Comparison of ENCODE assay signal across 9 cellular contexts in the genomic region with DNA sequence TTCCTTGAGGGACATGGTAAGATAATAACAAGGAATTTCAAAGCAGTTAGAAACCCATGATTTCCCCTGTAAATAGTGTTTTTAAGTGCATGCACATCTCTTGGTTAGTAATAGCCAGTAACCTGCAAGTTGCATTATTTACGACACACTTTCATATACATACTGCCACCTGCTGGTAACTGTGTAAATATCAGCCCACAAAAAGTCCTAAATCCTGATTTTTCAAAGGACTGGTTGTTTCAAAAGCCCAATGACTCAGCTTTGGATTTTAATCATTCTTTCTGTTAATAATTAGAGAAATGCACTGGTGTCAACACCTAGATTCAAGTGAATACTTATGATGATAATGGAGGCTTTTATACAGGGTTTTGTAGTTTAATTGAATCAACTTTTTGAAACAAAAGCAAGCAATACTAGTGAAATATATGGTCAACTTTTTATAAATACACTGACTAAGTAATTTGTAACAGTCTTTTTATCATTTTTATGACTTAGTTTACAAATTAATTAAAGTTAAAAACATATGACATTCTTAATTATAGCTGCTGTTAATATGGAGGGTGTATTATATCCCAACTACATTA.
DNase-seq lines count a peak whose midpoint lies in the region; ATAC-seq and TF ChIP-seq lines count a peak whose summit lies in the region.
"Had no signal": no experiment of that assay in that cellular context is flagged by ENCODE, and none has a peak within 500 bp of the region (broad histone marks: within the 10 kb centered on the region; RNA-seq: fewer than 3 reads in every experiment).

No MANE protein-coding gene starts in this region.

- H3K27me3 ChIP-seq in adrenal gland (no peaks in the 10 kb centered on the region), thyroid gland (no peaks in the 10 kb centered on the region)

- H3K4me3 ChIP-seq in adrenal gland, result no peak overlapping the region
- no peak overlapping the region for H3K4me3 ChIP-seq in thyroid gland (replicated peaks in 1 of 3)
- H3K4me3 ChIP-seq: skin epidermis had no signal

- intact Hi-C loops in adrenal gland (cut with DNase I), result loop anchor here (5.0 to 10.0 kb wide), 3 partner anchors 370 to 517 kb away; partner anchors contain the start of gene SEMA3D (in 1 of the 2)
- intact Hi-C loops in thyroid gland (cut with DNase I), result loop anchor here (10.0 kb wide), 2 partner anchors 370 to 520 kb away; partner anchors contain the start of gene SEMA3D

- peak overlapping the region in 4 of 5 donors; percentile 11 to 61 (median 38) for H3K27ac ChIP-seq in adrenal gland
- no peak overlapping the region for H3K27ac ChIP-seq in thyroid gland
- H3K27ac ChIP-seq: skin epidermis had no signal

- no peaks in the 10 kb centered on the region for H3K9me3 ChIP-seq in adrenal gland (replicated peaks in 1 of 3)
- H3K9me3 ChIP-seq in thyroid gland, result no peaks in the 10 kb centered on the region

- TF ChIP-seq POLR2A in adrenal gland (IDR thresholded peaks at IDR 0.05) (no peak), thyroid gland (IDR thresholded peaks at IDR 0.05) (no peak)

- ATAC-seq in GM18867 (IDR thresholded peaks at IDR 0.05; ENCODE audit: unreplicated experiment), result peak; percentile 81
- peak; percentile 69 for ATAC-seq in HG03066 (IDR thresholded peaks at IDR 0.05; ENCODE audit: low read depth, unreplicated experiment)

- DNase-seq in COLO668 (lab: John Stamatoyannopoulos, UW; ENCODE audit: unreplicated experiment), result peak; percentile 0
- peak; percentile 16 for DNase-seq in NCI-H2171 (lab: John Stamatoyannopoulos, UW)
- peak in 6 of 7 donors; percentile 14 to 46 (median 33) for DNase-seq in adrenal gland
- peak; percentile 40 for DNase-seq in iPS-NIHi11 (ENCODE audit: low spot score)
- no peak for DNase-seq in thyroid gland
- DNase-seq in GM19238 (ENCODE audit: insufficient read length, low spot score), result no peak

- WGBS in adrenal gland, 4 donors, result 0 to 2% (median 0%) methylated on average over 1 of the region's 1 CpG
- WGBS in thyroid gland, 2 donors, result 0 to 3% methylated on average over 1 of the region's 1 CpG

- H3K36me3 ChIP-seq in adrenal gland (replicated peaks in 1 of 2) (no peaks in the 10 kb centered on the region), thyroid gland (no peaks in the 10 kb centered on the region)

- peak; percentile 67 to 84 (median 78) for TF ChIP-seq CTCF in adrenal gland (IDR thresholded peaks at IDR 0.05)
- TF ChIP-seq CTCF in thyroid gland (IDR thresholded peaks at IDR 0.05), result peak in 5 of 6 experiments; percentile 38 to 76 (median 68)

- H3K4me1 ChIP-seq in adrenal gland (replicated peaks in 1 of 2) (peaks cover 5 to 12% of the 10 kb centered on the region in 2 donors), thyroid gland (no peaks in the 10 kb centered on the region)

Comparison
In these comparisons a context has a peak if more than half of its experiments do, and no peak if none do; other contexts are left out.
1. DNase-seq: peak in COLO668 (single experiment), NCI-H2171 (single experiment), adrenal gland (6 of 7) and iPS-NIHi11 (single experiment); none in thyroid gland (0 of 2) and GM19238 (single experiment).
2. H3K27ac ChIP-seq: peak in adrenal gland (4 of 5); none in thyroid gland (0 of 3).